33 cellular contexts compared by ENCODE assay signal in the genomic region with DNA sequence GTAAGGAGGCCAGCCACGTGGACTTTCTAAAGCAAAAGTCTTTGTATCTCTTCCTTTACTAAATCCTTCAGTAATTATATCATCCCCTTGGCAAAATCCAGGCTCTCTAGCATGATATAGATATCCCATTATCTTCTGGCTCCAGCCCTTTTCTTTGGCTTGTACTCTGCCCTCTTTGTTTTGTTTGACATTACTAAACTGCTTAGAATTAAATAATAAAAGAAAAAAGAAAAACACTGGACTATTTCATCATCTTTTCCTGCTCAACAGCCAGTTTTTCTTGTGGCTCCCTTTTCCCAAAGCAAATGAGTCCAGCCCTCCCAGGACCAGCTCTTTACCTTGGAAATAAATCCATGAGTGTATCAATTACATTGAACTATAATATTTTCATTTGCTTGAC. TPM values are rescaled to one million over a fixed set of nuclear protein-coding genes. Genes with fewer than 3 reads are reported as not detected.
DNase-seq lines count a peak whose midpoint lies in the region; FAIRE-seq and TF ChIP-seq lines count a peak whose summit lies in the region.
"Had no signal": no experiment of that assay in that cellular context is flagged by ENCODE, and none has a peak within 500 bp of the region (broad histone marks: within the 10 kb centered on the region; RNA-seq: fewer than 3 reads in every experiment).

No MANE protein-coding gene starts in this region.

- TF ChIP-seq POLR2A in endothelial cell of umbilical vein (IDR thresholded peaks at IDR 0.05; ENCODE audit: low read depth, low read length) (no peak), breast epithelium (IDR thresholded peaks at IDR 0.05) (no peak)

- H3K36me3 ChIP-seq in endothelial cell of umbilical vein (ENCODE audit: control insufficient read depth in 2 of 2, extremely low read depth in 1 of 2, insufficient read depth in 2 of 2, low read length in 2 of 2) (no peaks in the 10 kb centered on the region), BE2C (no peaks in the 10 kb centered on the region), breast epithelium (no peaks in the 10 kb centered on the region)
- H3K36me3 ChIP-seq: BLaER1 treated with 17β-estradiol and CSF1 and Interleukin-3, amounts not matched to agents 10 nM and 100 nM; cardiac muscle cell; neural progenitor cell had no signal

- H3K27me3 ChIP-seq in AG04450 (ENCODE audit: control insufficient read depth, insufficient read depth, low read length) (no peaks in the 10 kb centered on the region), endothelial cell of umbilical vein (ENCODE audit: control insufficient read depth in 2 of 2, insufficient read depth in 2 of 2, low read length in 2 of 2) (no peaks in the 10 kb centered on the region), BE2C (no peaks in the 10 kb centered on the region), breast epithelium (no peaks in the 10 kb centered on the region)
- H3K27me3 ChIP-seq: BLaER1 treated with 17β-estradiol and CSF1 and Interleukin-3, amounts not matched to agents 10 nM and 100 nM; cardiac muscle cell; neural progenitor cell had no signal

- H3K9me1 ChIP-seq in endothelial cell of umbilical vein (replicated peaks; ENCODE audit: control insufficient read depth, extremely low read depth, insufficient read depth, low read length): no peaks in the 10 kb centered on the region

- no peak overlapping the region for H3K4me2 ChIP-seq in endothelial cell of umbilical vein (ENCODE audit: insufficient read depth, low read length)
- H3K4me2 ChIP-seq: BLaER1 treated with 17β-estradiol and CSF1 and Interleukin-3, amounts not matched to agents 10 nM and 100 nM; neural progenitor cell had no signal

- DNase-seq in AG04450 (ENCODE audit: low read depth, low spot score) (peak; percentile 20), GM03348 (ENCODE audit: low spot score) (peak; percentile 23), endothelial cell of umbilical vein (ENCODE audit: low read depth, low spot score) (peak; percentile 58), hepatic stellate cell (ENCODE audit: low spot score) (peak; percentile 32), BE2C (no peak), breast epithelium (ENCODE audit: low spot score in 2 of 2) (no peak), RKO (ENCODE audit: low spot score) (no peak)
- no peak for DNase-seq in activated CD4-positive, alpha-beta T cell treated with anti-CD3 and anti-CD28 coated beads for 48 hours
- DNase-seq: activated CD4-positive, alpha-beta T cell treated with anti-CD3 and anti-CD28 coated beads for 1 hour; activated CD8-positive, alpha-beta T cell treated with anti-CD3 and anti-CD28 coated beads, Interleukin-2, amount 10 ng/mL, durations not matched to agents 7 days and 5 days; activated naive CD4-positive, alpha-beta T cell treated with anti-CD3 and anti-CD28 coated beads, Interleukin-2, amount 50 U/mL, for 16 hours; amniotic stem cell; cortex of kidney; DMS153; immature natural killer cell; left colon; mesenchymal stem cell; MV-4-11; NCI-H1436; NCI-H2081 treated with DMSO at 0.1 percent for 48 hours; NCI-H2227 treated with DMSO at 0.1 percent for 48 hours; NCI-H526 treated with DMSO at 0.1 percent for 48 hours; PC-3; posterior cingulate gyrus; stimulated activated CD4-positive, alpha-beta T cell treated with anti-CD3 and anti-CD28 coated beads, Interleukin-15, amount 100 ng/mL, for 24 hours; stimulated activated CD4-positive, alpha-beta T cell treated with anti-CD3 and anti-CD28 coated beads, Interleukin-4, amount 100 ng/mL, for 4 hours; T-helper 2 cell; trophoblast cell had no signal

- no peak overlapping the region for H3K4me3 ChIP-seq in AG04450 (ENCODE audit: low read depth, low read length)
- H3K4me3 ChIP-seq in endothelial cell of umbilical vein (replicated peaks in 1 of 3; ENCODE audit: insufficient read depth in 1 of 3, low read depth in 1 of 3, low read length in 3 of 3): no peak overlapping the region
- no peak overlapping the region for H3K4me3 ChIP-seq in BE2C (ENCODE audit: low read depth, low read length)
- no peak overlapping the region for H3K4me3 ChIP-seq in breast epithelium
- H3K4me3 ChIP-seq: BLaER1 treated with 17β-estradiol and CSF1 and Interleukin-3, amounts not matched to agents 10 nM and 100 nM; cardiac muscle cell; neural progenitor cell had no signal

- no peaks in the 10 kb centered on the region for H3K4me1 ChIP-seq in endothelial cell of umbilical vein (ENCODE audit: control insufficient read depth, extremely low read depth, insufficient read depth, low read length)
- H3K4me1 ChIP-seq in BE2C: no peaks in the 10 kb centered on the region
- no peaks in the 10 kb centered on the region for H3K4me1 ChIP-seq in breast epithelium
- H3K4me1 ChIP-seq: BLaER1 treated with 17β-estradiol and CSF1 and Interleukin-3, amounts not matched to agents 10 nM and 100 nM; neural progenitor cell had no signal

- intact Hi-C loops in endothelial cell of umbilical vein (cut with micrococcal nuclease): no loop called here
- intact Hi-C loops in breast epithelium (cut with DNase I; ENCODE audit: low total_unique reads): no loop called here

- H3K9ac ChIP-seq in endothelial cell of umbilical vein (replicated peaks; ENCODE audit: extremely low read depth, insufficient read depth, low read length): no peak overlapping the region
- H3K9ac ChIP-seq: BLaER1 treated with 17β-estradiol and CSF1 and Interleukin-3, amounts not matched to agents 10 nM and 100 nM; neural progenitor cell had no signal

- BruUV-seq in endothelial cell of umbilical vein (replicated peaks; lab: Mats Ljungman, UMichigan): no TSS peak

- dilution Hi-C loops in endothelial cell of umbilical vein (cut with MboI; ENCODE audit: extremely low pct_ligation_motif_present, low sequenced_read_pairs): no loop called here

- TF ChIP-seq CTCF in AG04450 (IDR thresholded peaks at IDR 0.05; ENCODE audit: low read depth, low read length): no peak
- no peak for TF ChIP-seq CTCF in endothelial cell of umbilical vein (IDR thresholded peaks at IDR 0.05; ENCODE audit: extremely low read depth in 1 of 2, insufficient read depth in 1 of 2, low read depth in 1 of 2, low read length in 2 of 2)
- TF ChIP-seq CTCF in BE2C (IDR thresholded peaks at IDR 0.05; ENCODE audit: low read depth, low read length): no peak
- TF ChIP-seq CTCF in breast epithelium (IDR thresholded peaks at IDR 0.05): no peak

- no peak overlapping the region for H3K27ac ChIP-seq in AG04450 (ENCODE audit: low read depth, low read length)
- no peak overlapping the region for H3K27ac ChIP-seq in endothelial cell of umbilical vein (ENCODE audit: insufficient read depth, low read depth, low read length)
- H3K27ac ChIP-seq in breast epithelium: no peak overlapping the region
- H3K27ac ChIP-seq: BLaER1 treated with 17β-estradiol and CSF1 and Interleukin-3, amounts not matched to agents 10 nM and 100 nM; cardiac muscle cell; neural progenitor cell had no signal

- no peaks in the 10 kb centered on the region for H3K9me3 ChIP-seq in AG04450 (ENCODE audit: control insufficient read depth, insufficient read depth, low read length)
- H3K9me3 ChIP-seq in endothelial cell of umbilical vein (replicated peaks; ENCODE audit: control insufficient read depth, insufficient read depth, low read length): no peaks in the 10 kb centered on the region
- H3K9me3 ChIP-seq in BE2C: no peaks in the 10 kb centered on the region
- H3K9me3 ChIP-seq in breast epithelium: no peaks in the 10 kb centered on the region
- H3K9me3 ChIP-seq: BLaER1 treated with 17β-estradiol and CSF1 and Interleukin-3, amounts not matched to agents 10 nM and 100 nM had no signal

- no peaks in the 10 kb centered on the region for H3K79me2 ChIP-seq in endothelial cell of umbilical vein (ENCODE audit: control insufficient read depth, insufficient read depth, low read length)

- POLR2A ChIA-PET in AG04450 (lab: Yijun Ruan, JAX) (interaction anchor here (0.6 kb wide), 1 partner anchor 21 kb away, joined by 4 read pairs; no protein-coding TSS in a partner anchor), endothelial cell of umbilical vein (lab: Charles Lee) (no interaction called here)

- CTCF ChIA-PET in AG04450 (lab: Charles Lee) (no interaction called here), endothelial cell of umbilical vein (lab: Charles Lee) (interaction anchor here (2.3 kb wide), 1 partner anchor 15 kb away, joined by 7 read pairs; no protein-coding TSS in a partner anchor)

- no peaks in the 10 kb centered on the region for H4K20me1 ChIP-seq in endothelial cell of umbilical vein (replicated peaks; ENCODE audit: control insufficient read depth, extremely low read depth, insufficient read depth, low read length)
- H4K20me1 ChIP-seq: BLaER1 treated with 17β-estradiol and CSF1 and Interleukin-3, amounts not matched to agents 10 nM and 100 nM had no signal

- no peak for FAIRE-seq in endothelial cell of umbilical vein (lab: Jason Lieb, UNC)

- no peak overlapping the region for H2AFZ ChIP-seq in endothelial cell of umbilical vein (ENCODE audit: low read depth, low read length)
- H2AFZ ChIP-seq: neural progenitor cell had no signal

TF ChIP-seq in endothelial cell of umbilical vein, 7 proteins besides CTCF, POLR2A, EP300 and RAD21 (continues in another document):
- TF ChIP-seq FOS (IDR thresholded peaks at IDR 0.05; ENCODE audit: borderline replicate concordance, insufficient read depth, low read length) (no peak), GATA2 (IDR thresholded peaks at IDR 0.05; ENCODE audit: insufficient read depth, insufficient read length, low read depth, low read length) (no peak), POLR2AphosphoS5 (IDR thresholded peaks at IDR 0.05; ENCODE audit: insufficient read depth, low read depth, low read length) (no peak), MYC (IDR thresholded peaks at IDR 0.05; ENCODE audit: low read depth, low read length) (no peak), JUN (IDR thresholded peaks at IDR 0.05; ENCODE audit: borderline replicate concordance, insufficient read depth, insufficient read length, low read depth) (no peak)
- TF ChIP-seq, protein P1, sequence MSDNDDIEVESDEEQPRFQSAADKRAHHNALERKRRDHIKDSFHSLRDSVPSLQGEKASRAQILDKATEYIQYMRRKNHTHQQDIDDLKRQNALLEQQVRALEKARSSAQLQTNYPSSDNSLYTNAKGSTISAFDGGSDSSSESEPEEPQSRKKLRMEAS (IDR thresholded peaks at IDR 0.05; ENCODE audit: insufficient read depth, insufficient read length): no peak

RNA-seq across cellular contexts. Expression of a gene that starts 33.5 kb away (rescaled TPM):
- polyA plus RNA-seq in AG04450 (2011; rRNA removed) (180 and 202 TPM in 2 replicates), endothelial cell of umbilical vein (177 and 223 TPM in 2 replicates)
- polyA minus RNA-seq in AG04450 (2011; rRNA and poly(A)+ RNA removed): 516 and 556 TPM in 2 replicates
- total RNA-seq in endothelial cell of umbilical vein (80.9 and 127 TPM in 2 replicates), breast epithelium (10 to 100 TPM; 34.5 to 68.8 (median 36.5) TPM)
- polyA plus RNA-seq in endothelial cell of umbilical vein (2011; cell fraction: cytosol; rRNA removed): 96.2 and 115 TPM in 2 replicates
- polyA plus RNA-seq in endothelial cell of umbilical vein (2011; cell fraction: nucleus; rRNA removed): 206 and 233 TPM in 2 replicates
- polyA plus RNA-seq in endothelial cell of umbilical vein (2012): 33.8 and 37.8 TPM in 2 replicates
- 1,293 and 1,561 TPM in 2 replicates for polyA minus RNA-seq in endothelial cell of umbilical vein
- polyA minus RNA-seq in endothelial cell of umbilical vein (2011; cell fraction: cytosol; rRNA and poly(A)+ RNA removed): not detected
- 1,432 and 1,514 TPM in 2 replicates for polyA minus RNA-seq in endothelial cell of umbilical vein (2011; cell fraction: nucleus; rRNA and poly(A)+ RNA removed)
- 34.9 TPM for polyA plus RNA-seq in BE2C (2012; ENCODE audit: insufficient read depth, insufficient read length, low read depth)
- total RNA-seq: activated CD8-positive, alpha-beta T cell treated with anti-CD3 and anti-CD28 coated beads, Interleukin-2, amount 10 ng/mL, durations not matched to agents 7 days and 5 days; activated T-helper 17 cell treated with anti-CD3 and anti-CD28 coated beads, Interleukin-2, amount 50 U/mL, for 72 hours; LHCN-M2; PC-3 had no signal

Comparison
In these comparisons a context has a peak if more than half of its experiments do, and no peak if none do; other contexts are left out.
1. DNase-seq: peak in AG04450 (single experiment), GM03348 (single experiment), endothelial cell of umbilical vein (single experiment) and hepatic stellate cell (single experiment); none in BE2C (single experiment), activated CD4-positive, alpha-beta T cell treated with anti-CD3 and anti-CD28 coated beads for 48 hours (single experiment), breast epithelium (0 of 2) and RKO (single experiment).